8 cellular contexts compared by ENCODE assay signal in genomic region chr1:23438545-23438944, GRCh38.
"Had no signal": no experiment of that assay in that cellular context is flagged by ENCODE, and none has a peak within 500 bp of the region (broad histone marks: within the 10 kb centered on the region; RNA-seq: fewer than 3 reads in every experiment).

No MANE protein-coding gene starts in this region.

- ATAC-seq: GM12878 had no signal

- FAIRE-seq: G401.6, GM12878, GM12891, GM12892, GM18507, GM19239 had no signal

- H3K4me3 ChIP-seq: GM12878 had no signal

- DNase-seq: GDM1, GF-D8 had no signal
